ENCODE assay signal across 11 cellular contexts in genomic region chr10:102462512-102463054, GRCh38. TPM values are rescaled to one million over a fixed set of nuclear protein-coding genes. Genes with fewer than 3 reads are reported as not detected.
DNase-seq lines count a peak whose midpoint lies in the region; TF ChIP-seq lines count a peak whose summit lies in the region.
"Had no signal": no experiment of that assay in that cellular context is flagged by ENCODE, and none has a peak within 500 bp of the region (broad histone marks: within the 10 kb centered on the region; RNA-seq: fewer than 3 reads in every experiment).

No MANE protein-coding gene starts in this region.

- H3K9me2 ChIP-seq in OCI-LY1 (ENCODE audit: low read depth, low read length): no peaks in the 10 kb centered on the region

- H3K4me3 Mint-ChIP-seq in activated CD4-positive, alpha-beta T cell treated with anti-CD3 and anti-CD28 coated beads, Interleukin-2, amount 10 ng/mL, durations not matched to agents 24 days and 14 days: peak overlapping the region; percentile 88
- H3K4me3 Mint-ChIP-seq in endodermal cell: peak overlapping the region; percentile 39
- peak overlapping the region; percentile 86 for H3K4me3 Mint-ChIP-seq in progenitor cell of endocrine pancreas (ENCODE audit: low read depth)

- intact Hi-C loops in activated CD4-positive, alpha-beta T cell treated with anti-CD3 and anti-CD28 coated beads, Interleukin-2, amount 10 ng/mL, durations not matched to agents 24 days and 14 days (cut with micrococcal nuclease): no loop called here
- intact Hi-C loops in ovary (cut with DNase I): no loop called here

- H3K27ac Mint-ChIP-seq in activated CD4-positive, alpha-beta T cell treated with anti-CD3 and anti-CD28 coated beads, Interleukin-2, amount 10 ng/mL, durations not matched to agents 24 days and 14 days: peak overlapping the region; percentile 44
- no peak overlapping the region for H3K27ac Mint-ChIP-seq in endodermal cell
- H3K27ac Mint-ChIP-seq in progenitor cell of endocrine pancreas: peak overlapping the region; percentile 86

- DNase-seq in activated CD4-positive, alpha-beta T cell treated with anti-CD3 and anti-CD28 coated beads, Interleukin-2, amount 10 ng/mL, durations not matched to agents 24 days and 14 days: no peak
- DNase-seq in activated CD4-positive, alpha-beta T cell treated with anti-CD3 and anti-CD28 coated beads for 4 hours: no peak
- DNase-seq in endodermal cell (no peak), progenitor cell of endocrine pancreas (ENCODE audit: low spot score, unreplicated experiment) (no peak), HuH-7 (ENCODE audit: low spot score) (no peak), SKM-1 treated with dmso at 0.1 percent for 144 hours (lab: John Stamatoyannopoulos, UW; ENCODE audit: unreplicated experiment) (no peak), ovary (no peak)
- DNase-seq: NK-92 treated with Interleukin-12 subunit alpha and Interleukin-12 subunit beta, amount 100 ng/mL, for 24 hours; psoas muscle had no signal

- no peaks in the 10 kb centered on the region for H3K9me3 Mint-ChIP-seq in activated CD4-positive, alpha-beta T cell treated with anti-CD3 and anti-CD28 coated beads, Interleukin-2, amount 10 ng/mL, durations not matched to agents 24 days and 14 days
- H3K9me3 Mint-ChIP-seq in endodermal cell (no peaks in the 10 kb centered on the region), progenitor cell of endocrine pancreas (ENCODE audit: low read depth) (no peaks in the 10 kb centered on the region)

- H4K20me1 ChIP-seq in OCI-LY1 (ENCODE audit: insufficient read depth, low read length): no peaks in the 10 kb centered on the region

- H3F3A ChIP-seq in OCI-LY1 (ENCODE audit: insufficient read depth, low read length): no peaks in the 10 kb centered on the region

- no peaks in the 10 kb centered on the region; the same call in 1 of the 2 replicates for H3K36me3 ChIP-seq in OCI-LY1 (ENCODE audit: insufficient read depth, low read length)
- no peaks in the 10 kb centered on the region for H3K36me3 ChIP-seq in endodermal cell (ENCODE audit: control insufficient read depth, insufficient read depth, low read length)
- no peaks in the 10 kb centered on the region for H3K36me3 ChIP-seq in ovary

- TF ChIP-seq POLR2A in ovary (IDR thresholded peaks at IDR 0.05): no peak

- H3K27ac ChIP-seq in OCI-LY1 (ENCODE audit: low read depth, low read length, poor library complexity, severe bottlenecking): peak overlapping the region; percentile 94
- H3K27ac ChIP-seq in endodermal cell (ENCODE audit: low read depth, low read length): no peak overlapping the region
- H3K27ac ChIP-seq in ovary: no peak overlapping the region
- H3K27ac ChIP-seq: psoas muscle had no signal

- peak overlapping the region; percentile 85 for H3K4me3 ChIP-seq in OCI-LY1 (ENCODE audit: low read depth, low read length, poor library complexity, severe bottlenecking)
- no peak overlapping the region for H3K4me3 ChIP-seq in endodermal cell (ENCODE audit: low read length)
- no peak overlapping the region for H3K4me3 ChIP-seq in ovary

- H3K36me3 Mint-ChIP-seq in activated CD4-positive, alpha-beta T cell treated with anti-CD3 and anti-CD28 coated beads, Interleukin-2, amount 10 ng/mL, durations not matched to agents 24 days and 14 days (ENCODE audit: low read depth): peaks cover 4% of the 10 kb centered on the region
- H3K36me3 Mint-ChIP-seq in endodermal cell (ENCODE audit: low read depth) (no peaks in the 10 kb centered on the region), progenitor cell of endocrine pancreas (ENCODE audit: insufficient read depth) (peaks cover 1% of the 10 kb centered on the region)

- H3K4me1 Mint-ChIP-seq in activated CD4-positive, alpha-beta T cell treated with anti-CD3 and anti-CD28 coated beads, Interleukin-2, amount 10 ng/mL, durations not matched to agents 24 days and 14 days: peaks cover 28% of the 10 kb centered on the region
- H3K4me1 Mint-ChIP-seq in endodermal cell: peaks cover 36% of the 10 kb centered on the region
- H3K4me1 Mint-ChIP-seq in progenitor cell of endocrine pancreas (ENCODE audit: low read depth): peaks cover 30% of the 10 kb centered on the region

- H3K4me1 ChIP-seq in OCI-LY1 (ENCODE audit: insufficient read depth, low read length, severe bottlenecking) (peaks cover 31% of the 10 kb centered on the region), endodermal cell (ENCODE audit: control insufficient read depth, insufficient read depth, low read length) (no peaks in the 10 kb centered on the region), ovary (ENCODE audit: insufficient read depth) (peaks cover 4% of the 10 kb centered on the region)

- H3K9ac ChIP-seq in OCI-LY1 (ENCODE audit: low read length): peak overlapping the region; percentile 93
- no peak overlapping the region for H3K9ac ChIP-seq in endodermal cell (ENCODE audit: extremely low read depth, low read length, poor library complexity, severe bottlenecking)

- no peak for TF ChIP-seq EP300 in ovary (IDR thresholded peaks at IDR 0.05)

- H3K79me2 ChIP-seq in OCI-LY1 (ENCODE audit: insufficient read depth, low read length): no peaks in the 10 kb centered on the region

- H2AFZ ChIP-seq in OCI-LY1 (ENCODE audit: low read length): no peak overlapping the region

- 64 to 65% methylated on average over 3 to 6 of the region's 6 CpGs for WGBS in endodermal cell (ENCODE audit: insufficient coverage in 1 of 2, insufficient read length in 1 of 2), 2 experiments
- 68 to 76% (median 70%) methylated on average over 6 of the region's 6 CpGs for WGBS in ovary, 3 donors

- H3K9me3 ChIP-seq in OCI-LY1 (ENCODE audit: low read length) (no peaks in the 10 kb centered on the region), endodermal cell (ENCODE audit: control insufficient read depth, low read length) (no peaks in the 10 kb centered on the region), ovary (no peaks in the 10 kb centered on the region)
- H3K9me3 ChIP-seq: psoas muscle had no signal

- TF ChIP-seq CTCF in OCI-LY1 (IDR thresholded peaks at IDR 0.05; ENCODE audit: low read length) (no peak), endodermal cell (conservative IDR thresholded peaks at IDR 0.05) (no peak), progenitor cell of endocrine pancreas (IDR thresholded peaks at IDR 0.05; ENCODE audit: unreplicated experiment) (no peak), ovary (IDR thresholded peaks at IDR 0.05) (no peak)

- peak overlapping the region; percentile 94 for H3K4me2 ChIP-seq in OCI-LY1 (ENCODE audit: low read length)

- H3K27me3 Mint-ChIP-seq in activated CD4-positive, alpha-beta T cell treated with anti-CD3 and anti-CD28 coated beads, Interleukin-2, amount 10 ng/mL, durations not matched to agents 24 days and 14 days: peaks cover 6% of the 10 kb centered on the region
- H3K27me3 Mint-ChIP-seq in endodermal cell (ENCODE audit: insufficient read depth) (peaks cover 40% of the 10 kb centered on the region), progenitor cell of endocrine pancreas (no peaks in the 10 kb centered on the region)

- H3K27me3 ChIP-seq in OCI-LY1 (ENCODE audit: insufficient read depth, low read length): no peaks in the 10 kb centered on the region
- H3K27me3 ChIP-seq in endodermal cell (ENCODE audit: control insufficient read depth, insufficient read depth, low read length, poor library complexity, severe bottlenecking): peaks cover 38% of the 10 kb centered on the region
- H3K27me3 ChIP-seq in ovary: no peaks in the 10 kb centered on the region

RNA-seq across cellular contexts. Expression of gene C10orf95, which starts 11.2 kb away (rescaled TPM):
- 0.33 and 0.52 TPM in 2 replicates for total RNA-seq in activated CD4-positive, alpha-beta T cell treated with anti-CD3 and anti-CD28 coated beads, Interleukin-2, amount 10 ng/mL, durations not matched to agents 24 days and 14 days
- total RNA-seq in endodermal cell (under 1 TPM; 0.35 to 0.93 TPM), progenitor cell of endocrine pancreas (0.73 and 0.77 TPM in 2 replicates), ovary (10 to 100 TPM in 1 of 7 donors, 1 to 10 TPM in 1, under 1 TPM in 3, not detected in 2; 0.37 to 22.3 (median 0.60) TPM)
- polyA plus RNA-seq in endodermal cell (2013, experiment 1 of 2): not detected
- polyA plus RNA-seq in endodermal cell (2013, experiment 2 of 2): 0.25 TPM
- under 1 TPM in 1 of 2 donors, not detected in 1; 0.11 TPM for polyA plus RNA-seq in ovary
- total RNA-seq: M059J, psoas muscle had no signal

RNA-seq across cellular contexts. Expression of gene CUEDC2, which starts 30.2 kb away (rescaled TPM):
- total RNA-seq in activated CD4-positive, alpha-beta T cell treated with anti-CD3 and anti-CD28 coated beads, Interleukin-2, amount 10 ng/mL, durations not matched to agents 24 days and 14 days: 64.2 and 67.6 TPM in 2 replicates
- total RNA-seq in endodermal cell (10 to 100 TPM; 51.7 to 82.9 TPM), progenitor cell of endocrine pancreas (69.9 and 70.5 TPM in 2 replicates), ovary (10 to 100 TPM; 47.7 to 70.8 (median 61.7) TPM)
- 103 TPM for polyA plus RNA-seq in endodermal cell (2013, experiment 1 of 2)
- polyA plus RNA-seq in endodermal cell (2013, experiment 2 of 2): 91.7 TPM
- polyA plus RNA-seq in ovary: 10 to 100 TPM; 34.7 to 76.5 TPM

RNA-seq across cellular contexts. Expression of gene ACTR1A, which starts 39.9 kb away (rescaled TPM):
- total RNA-seq in activated CD4-positive, alpha-beta T cell treated with anti-CD3 and anti-CD28 coated beads, Interleukin-2, amount 10 ng/mL, durations not matched to agents 24 days and 14 days: 60.9 and 64.8 TPM in 2 replicates
- total RNA-seq in endodermal cell (100 to 1,000 TPM in 1 of 2 donors, 10 to 100 TPM in 1; 91.6 to 114 TPM), progenitor cell of endocrine pancreas (87.2 and 104 TPM in 2 replicates), ovary (10 to 100 TPM; 38.0 to 82.3 (median 60.1) TPM)
- polyA plus RNA-seq in endodermal cell (2013, experiment 1 of 2): 128 TPM
- polyA plus RNA-seq in endodermal cell (2013, experiment 2 of 2): 120 TPM
- polyA plus RNA-seq in ovary: 10 to 100 TPM; 45.3 to 83.6 TPM

RNA-seq across cellular contexts. Expression of gene SUFU, which starts 41.2 kb away (rescaled TPM):
- total RNA-seq in activated CD4-positive, alpha-beta T cell treated with anti-CD3 and anti-CD28 coated beads, Interleukin-2, amount 10 ng/mL, durations not matched to agents 24 days and 14 days: 8.4 and 9.9 TPM in 2 replicates
- total RNA-seq in endodermal cell (10 to 100 TPM; 19.1 to 20.6 TPM), progenitor cell of endocrine pancreas (23.0 and 25.8 TPM in 2 replicates), ovary (10 to 100 TPM in 5 of 7 donors, 1 to 10 TPM in 2; 4.6 to 19.1 (median 16.1) TPM)
- 18.1 TPM for polyA plus RNA-seq in endodermal cell (2013, experiment 1 of 2)
- polyA plus RNA-seq in endodermal cell (2013, experiment 2 of 2): 17.4 TPM
- 10 to 100 TPM in 1 of 2 donors, 1 to 10 TPM in 1; 6.8 to 14.2 TPM for polyA plus RNA-seq in ovary

RNA-seq across cellular contexts. Expression of gene FBXL15, which starts 41.9 kb away (rescaled TPM):
- total RNA-seq in activated CD4-positive, alpha-beta T cell treated with anti-CD3 and anti-CD28 coated beads, Interleukin-2, amount 10 ng/mL, durations not matched to agents 24 days and 14 days: 14.0 and 16.4 TPM in 2 replicates
- total RNA-seq in endodermal cell (10 to 100 TPM in 1 of 2 donors, 1 to 10 TPM in 1; 9.7 to 11.4 TPM), progenitor cell of endocrine pancreas (14.0 and 14.9 TPM in 2 replicates), ovary (10 to 100 TPM; 13.5 to 31.1 (median 19.3) TPM)
- polyA plus RNA-seq in endodermal cell (2013, experiment 1 of 2): 9.3 TPM
- 10.1 TPM for polyA plus RNA-seq in endodermal cell (2013, experiment 2 of 2)
- 10 to 100 TPM in 1 of 2 donors, under 1 TPM in 1; 0.25 to 17.9 TPM for polyA plus RNA-seq in ovary
